In the genomic region with DNA sequence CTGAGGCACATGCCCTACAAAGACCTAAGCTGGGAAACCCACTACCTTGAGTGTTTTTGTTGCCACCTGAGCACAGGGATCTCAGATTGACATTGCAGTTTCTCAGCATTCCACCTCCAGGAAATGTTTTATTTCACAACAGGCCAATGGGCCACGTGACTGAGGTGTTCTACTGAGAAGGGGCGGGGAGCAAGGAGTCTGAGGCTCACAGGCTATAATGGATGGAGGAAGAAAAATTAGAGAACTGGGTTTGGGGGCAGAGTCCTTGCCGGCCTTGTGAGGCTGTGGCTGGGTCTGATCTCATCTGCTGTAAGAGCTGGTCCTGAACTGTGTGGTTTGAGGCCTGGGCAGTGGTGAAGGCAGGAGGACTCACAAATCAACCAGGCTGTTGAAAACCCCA, we compare ENCODE assay signal across 2 cellular contexts.
TF ChIP-seq lines count a peak whose summit lies in the region.

No MANE protein-coding gene starts in this region.

TF ChIP-seq in Ishikawa, 13 proteins besides CTCF, POLR2A, EP300 and RAD21:
- TF ChIP-seq TCF12 (IDR thresholded peaks at IDR 0.05; ENCODE audit: low read depth) (no peak), NFIC (IDR thresholded peaks at IDR 0.05) (no peak), CREB1 (IDR thresholded peaks at IDR 0.05; ENCODE audit: low read depth) (no peak)
- TF ChIP-seq, protein P1, sequence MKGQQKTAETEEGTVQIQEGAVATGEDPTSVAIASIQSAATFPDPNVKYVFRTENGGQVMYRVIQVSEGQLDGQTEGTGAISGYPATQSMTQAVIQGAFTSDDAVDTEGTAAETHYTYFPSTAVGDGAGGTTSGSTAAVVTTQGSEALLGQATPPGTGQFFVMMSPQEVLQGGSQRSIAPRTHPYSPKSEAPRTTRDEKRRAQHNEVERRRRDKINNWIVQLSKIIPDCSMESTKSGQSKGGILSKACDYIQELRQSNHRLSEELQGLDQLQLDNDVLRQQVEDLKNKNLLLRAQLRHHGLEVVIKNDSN (IDR thresholded peaks at IDR 0.05) = peak; percentile 45

TF ChIP-seq in K562, 482 proteins besides CTCF, POLR2A, EP300 and RAD21:
- TF ChIP-seq CEBPB (tag; IDR thresholded peaks at IDR 0.05) = no peak
- no peak for TF ChIP-seq ZC3H4 (CRISPR knock-in tag; IDR thresholded peaks at IDR 0.05; ENCODE audit: borderline replicate concordance)
- TF ChIP-seq CCAR2 (IDR thresholded peaks at IDR 0.05; ENCODE audit: low read depth, low read length) = no peak
- TF ChIP-seq KDM1A (IDR thresholded peaks at IDR 0.05) = no peak
- TF ChIP-seq FOXJ3 (CRISPR knock-in tag; IDR thresholded peaks at IDR 0.05) = no peak
- TF ChIP-seq ZNF124 (CRISPR knock-in tag; IDR thresholded peaks at IDR 0.05) = no peak
- TF ChIP-seq GATAD2B (IDR thresholded peaks at IDR 0.05; ENCODE audit: borderline replicate concordance) = no peak
- TF ChIP-seq RCOR1 (IDR thresholded peaks at IDR 0.05; ENCODE audit: borderline replicate concordance in 1 of 2, low read depth in 2 of 2, low read length in 2 of 2) = no peak
- TF ChIP-seq, protein P2, sequence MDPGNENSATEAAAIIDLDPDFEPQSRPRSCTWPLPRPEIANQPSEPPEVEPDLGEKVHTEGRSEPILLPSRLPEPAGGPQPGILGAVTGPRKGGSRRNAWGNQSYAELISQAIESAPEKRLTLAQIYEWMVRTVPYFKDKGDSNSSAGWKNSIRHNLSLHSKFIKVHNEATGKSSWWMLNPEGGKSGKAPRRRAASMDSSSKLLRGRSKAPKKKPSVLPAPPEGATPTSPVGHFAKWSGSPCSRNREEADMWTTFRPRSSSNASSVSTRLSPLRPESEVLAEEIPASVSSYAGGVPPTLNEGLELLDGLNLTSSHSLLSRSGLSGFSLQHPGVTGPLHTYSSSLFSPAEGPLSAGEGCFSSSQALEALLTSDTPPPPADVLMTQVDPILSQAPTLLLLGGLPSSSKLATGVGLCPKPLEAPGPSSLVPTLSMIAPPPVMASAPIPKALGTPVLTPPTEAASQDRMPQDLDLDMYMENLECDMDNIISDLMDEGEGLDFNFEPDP (CRISPR knock-in tag; IDR thresholded peaks at IDR 0.05) = no peak
- peak; percentile 54 for TF ChIP-seq RBM25 (IDR thresholded peaks at IDR 0.05; ENCODE audit: low read depth, low read length, severe bottlenecking)
- no peak for TF ChIP-seq BRD4 (IDR thresholded peaks at IDR 0.05)
- TF ChIP-seq, protein P1 (CRISPR knock-in tag; IDR thresholded peaks at IDR 0.05) = peak; percentile 22; the same call in 1 of the 2 replicates
- TF ChIP-seq JUNB (CRISPR knock-in tag; conservative IDR thresholded peaks at IDR 0.05) = no peak
- TF ChIP-seq CREBBP (IDR thresholded peaks at IDR 0.05; ENCODE audit: low read depth, low read length) = no peak
- TF ChIP-seq, protein P3, sequence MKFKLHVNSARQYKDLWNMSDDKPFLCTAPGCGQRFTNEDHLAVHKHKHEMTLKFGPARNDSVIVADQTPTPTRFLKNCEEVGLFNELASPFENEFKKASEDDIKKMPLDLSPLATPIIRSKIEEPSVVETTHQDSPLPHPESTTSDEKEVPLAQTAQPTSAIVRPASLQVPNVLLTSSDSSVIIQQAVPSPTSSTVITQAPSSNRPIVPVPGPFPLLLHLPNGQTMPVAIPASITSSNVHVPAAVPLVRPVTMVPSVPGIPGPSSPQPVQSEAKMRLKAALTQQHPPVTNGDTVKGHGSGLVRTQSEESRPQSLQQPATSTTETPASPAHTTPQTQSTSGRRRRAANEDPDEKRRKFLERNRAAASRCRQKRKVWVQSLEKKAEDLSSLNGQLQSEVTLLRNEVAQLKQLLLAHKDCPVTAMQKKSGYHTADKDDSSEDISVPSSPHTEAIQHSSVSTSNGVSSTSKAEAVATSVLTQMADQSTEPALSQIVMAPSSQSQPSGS (CRISPR knock-in tag; IDR thresholded peaks at IDR 0.05) = no peak
- no peak for TF ChIP-seq SREBF2 (CRISPR knock-in tag; IDR thresholded peaks at IDR 0.05)
- TF ChIP-seq, protein P4, sequence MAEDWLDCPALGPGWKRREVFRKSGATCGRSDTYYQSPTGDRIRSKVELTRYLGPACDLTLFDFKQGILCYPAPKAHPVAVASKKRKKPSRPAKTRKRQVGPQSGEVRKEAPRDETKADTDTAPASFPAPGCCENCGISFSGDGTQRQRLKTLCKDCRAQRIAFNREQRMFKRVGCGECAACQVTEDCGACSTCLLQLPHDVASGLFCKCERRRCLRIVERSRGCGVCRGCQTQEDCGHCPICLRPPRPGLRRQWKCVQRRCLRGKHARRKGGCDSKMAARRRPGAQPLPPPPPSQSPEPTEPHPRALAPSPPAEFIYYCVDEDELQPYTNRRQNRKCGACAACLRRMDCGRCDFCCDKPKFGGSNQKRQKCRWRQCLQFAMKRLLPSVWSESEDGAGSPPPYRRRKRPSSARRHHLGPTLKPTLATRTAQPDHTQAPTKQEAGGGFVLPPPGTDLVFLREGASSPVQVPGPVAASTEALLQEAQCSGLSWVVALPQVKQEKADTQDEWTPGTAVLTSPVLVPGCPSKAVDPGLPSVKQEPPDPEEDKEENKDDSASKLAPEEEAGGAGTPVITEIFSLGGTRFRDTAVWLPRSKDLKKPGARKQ (CRISPR knock-in tag; IDR thresholded peaks at IDR 0.05) = no peak
- TF ChIP-seq, protein P5, sequence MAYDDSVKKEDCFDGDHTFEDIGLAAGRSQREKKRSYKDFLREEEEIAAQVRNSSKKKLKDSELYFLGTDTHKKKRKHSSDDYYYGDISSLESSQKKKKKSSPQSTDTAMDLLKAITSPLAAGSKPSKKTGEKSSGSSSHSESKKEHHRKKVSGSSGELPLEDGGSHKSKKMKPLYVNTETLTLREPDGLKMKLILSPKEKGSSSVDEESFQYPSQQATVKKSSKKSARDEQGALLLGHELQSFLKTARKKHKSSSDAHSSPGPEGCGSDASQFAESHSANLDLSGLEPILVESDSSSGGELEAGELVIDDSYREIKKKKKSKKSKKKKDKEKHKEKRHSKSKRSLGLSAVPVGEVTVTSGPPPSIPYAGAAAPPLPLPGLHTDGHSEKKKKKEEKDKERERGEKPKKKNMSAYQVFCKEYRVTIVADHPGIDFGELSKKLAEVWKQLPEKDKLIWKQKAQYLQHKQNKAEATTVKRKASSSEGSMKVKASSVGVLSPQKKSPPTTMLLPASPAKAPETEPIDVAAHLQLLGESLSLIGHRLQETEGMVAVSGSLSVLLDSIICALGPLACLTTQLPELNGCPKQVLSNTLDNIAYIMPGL (CRISPR knock-in tag; IDR thresholded peaks at IDR 0.05) = no peak
- TF ChIP-seq, protein P6, sequence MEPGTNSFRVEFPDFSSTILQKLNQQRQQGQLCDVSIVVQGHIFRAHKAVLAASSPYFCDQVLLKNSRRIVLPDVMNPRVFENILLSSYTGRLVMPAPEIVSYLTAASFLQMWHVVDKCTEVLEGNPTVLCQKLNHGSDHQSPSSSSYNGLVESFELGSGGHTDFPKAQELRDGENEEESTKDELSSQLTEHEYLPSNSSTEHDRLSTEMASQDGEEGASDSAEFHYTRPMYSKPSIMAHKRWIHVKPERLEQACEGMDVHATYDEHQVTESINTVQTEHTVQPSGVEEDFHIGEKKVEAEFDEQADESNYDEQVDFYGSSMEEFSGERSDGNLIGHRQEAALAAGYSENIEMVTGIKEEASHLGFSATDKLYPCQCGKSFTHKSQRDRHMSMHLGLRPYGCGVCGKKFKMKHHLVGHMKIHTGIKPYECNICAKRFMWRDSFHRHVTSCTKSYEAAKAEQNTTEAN (CRISPR knock-in tag; IDR thresholded peaks at IDR 0.05) = no peak
- TF ChIP-seq TCF3 (CRISPR knock-in tag; IDR thresholded peaks at IDR 0.05) = no peak
- no peak for TF ChIP-seq ZNF584 (CRISPR knock-in tag; IDR thresholded peaks at IDR 0.05; ENCODE audit: low read depth)
- no peak for TF ChIP-seq MCM7 (IDR thresholded peaks at IDR 0.05)
- TF ChIP-seq, protein P7, sequence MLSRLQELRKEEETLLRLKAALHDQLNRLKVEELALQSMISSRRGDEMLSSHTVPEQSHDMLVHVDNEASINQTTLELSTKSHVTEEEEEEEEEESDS (CRISPR knock-in tag; IDR thresholded peaks at IDR 0.05) = no peak
- TF ChIP-seq SIX5 (IDR thresholded peaks at IDR 0.05; ENCODE audit: borderline replicate concordance in 1 of 2, insufficient read depth in 1 of 2, low read depth in 1 of 2, low read length in 2 of 2) = no peak
- TF ChIP-seq, protein P8, sequence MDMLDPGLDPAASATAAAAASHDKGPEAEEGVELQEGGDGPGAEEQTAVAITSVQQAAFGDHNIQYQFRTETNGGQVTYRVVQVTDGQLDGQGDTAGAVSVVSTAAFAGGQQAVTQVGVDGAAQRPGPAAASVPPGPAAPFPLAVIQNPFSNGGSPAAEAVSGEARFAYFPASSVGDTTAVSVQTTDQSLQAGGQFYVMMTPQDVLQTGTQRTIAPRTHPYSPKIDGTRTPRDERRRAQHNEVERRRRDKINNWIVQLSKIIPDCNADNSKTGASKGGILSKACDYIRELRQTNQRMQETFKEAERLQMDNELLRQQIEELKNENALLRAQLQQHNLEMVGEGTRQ (CRISPR knock-in tag; IDR thresholded peaks at IDR 0.05) = peak; percentile 58
- TF ChIP-seq, protein P9, sequence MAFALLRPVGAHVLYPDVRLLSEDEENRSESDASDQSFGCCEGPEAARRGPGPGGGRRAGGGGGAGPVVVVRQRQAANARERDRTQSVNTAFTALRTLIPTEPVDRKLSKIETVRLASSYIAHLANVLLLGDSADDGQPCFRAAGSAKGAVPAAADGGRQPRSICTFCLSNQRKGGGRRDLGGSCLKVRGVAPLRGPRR (CRISPR knock-in tag; IDR thresholded peaks at IDR 0.05) = no peak
- no peak for TF ChIP-seq MAFF (IDR thresholded peaks at IDR 0.05; ENCODE audit: low read length)
- no peak for TF ChIP-seq RBM34 (IDR thresholded peaks at IDR 0.05; ENCODE audit: borderline replicate concordance, insufficient read depth, low read length)
- no peak for TF ChIP-seq KLF6 (CRISPR knock-in tag; IDR thresholded peaks at IDR 0.05; ENCODE audit: borderline replicate concordance)
- no peak for TF ChIP-seq BCL6 (CRISPR knock-in tag; IDR thresholded peaks at IDR 0.05)
- TF ChIP-seq RAD51 (IDR thresholded peaks at IDR 0.05; ENCODE audit: borderline replicate concordance, low read depth) = 0 out of 2 replicates have a peak, but pooled peaks have one; percentile 22
- TF ChIP-seq, protein P10, sequence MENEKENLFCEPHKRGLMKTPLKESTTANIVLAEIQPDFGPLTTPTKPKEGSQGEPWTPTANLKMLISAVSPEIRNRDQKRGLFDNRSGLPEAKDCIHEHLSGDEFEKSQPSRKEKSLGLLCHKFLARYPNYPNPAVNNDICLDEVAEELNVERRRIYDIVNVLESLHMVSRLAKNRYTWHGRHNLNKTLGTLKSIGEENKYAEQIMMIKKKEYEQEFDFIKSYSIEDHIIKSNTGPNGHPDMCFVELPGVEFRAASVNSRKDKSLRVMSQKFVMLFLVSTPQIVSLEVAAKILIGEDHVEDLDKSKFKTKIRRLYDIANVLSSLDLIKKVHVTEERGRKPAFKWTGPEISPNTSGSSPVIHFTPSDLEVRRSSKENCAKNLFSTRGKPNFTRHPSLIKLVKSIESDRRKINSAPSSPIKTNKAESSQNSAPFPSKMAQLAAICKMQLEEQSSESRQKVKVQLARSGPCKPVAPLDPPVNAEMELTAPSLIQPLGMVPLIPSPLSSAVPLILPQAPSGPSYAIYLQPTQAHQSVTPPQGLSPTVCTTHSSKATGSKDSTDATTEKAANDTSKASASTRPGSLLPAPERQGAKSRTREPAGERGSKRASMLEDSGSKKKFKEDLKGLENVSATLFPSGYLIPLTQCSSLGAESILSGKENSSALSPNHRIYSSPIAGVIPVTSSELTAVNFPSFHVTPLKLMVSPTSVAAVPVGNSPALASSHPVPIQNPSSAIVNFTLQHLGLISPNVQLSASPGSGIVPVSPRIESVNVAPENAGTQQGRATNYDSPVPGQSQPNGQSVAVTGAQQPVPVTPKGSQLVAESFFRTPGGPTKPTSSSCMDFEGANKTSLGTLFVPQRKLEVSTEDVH (IDR thresholded peaks at IDR 0.05; ENCODE audit: low read depth, partially characterized antibody) = no peak
- no peak for TF ChIP-seq NFATC3 (IDR thresholded peaks at IDR 0.05)
